Comparison of ENCODE assay signal across 19 cellular contexts in the genomic region with DNA sequence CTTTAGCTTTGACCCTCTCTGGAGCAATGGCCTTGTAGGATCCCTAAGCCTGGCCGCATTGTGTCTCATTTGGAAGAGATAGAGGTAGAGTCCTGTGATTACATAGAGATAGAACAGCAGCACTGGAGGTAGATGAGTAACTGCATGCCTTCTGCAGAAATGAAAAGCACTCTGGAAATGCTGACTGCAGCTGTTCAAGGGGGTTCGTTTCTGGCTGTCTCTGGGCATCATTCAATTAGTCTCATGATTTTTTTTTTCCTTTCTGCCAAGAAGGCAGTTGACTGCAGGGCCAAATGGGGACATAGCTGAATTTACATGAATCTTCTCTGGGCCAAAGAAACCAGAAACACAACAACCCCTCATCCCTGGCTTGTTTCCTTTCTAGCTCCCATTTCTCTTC.
"Had no signal": no experiment of that assay in that cellular context is flagged by ENCODE, and none has a peak within 500 bp of the region (broad histone marks: within the 10 kb centered on the region; RNA-seq: fewer than 3 reads in every experiment).

No MANE protein-coding gene starts in this region.

- FAIRE-seq: urothelium cell line had no signal

- H3K9me3 Mint-ChIP-seq: activated CD4-positive, alpha-beta memory T cell treated with anti-CD3 and anti-CD28 coated beads, Interleukin-2, amount 10 ng/mL, durations not matched to agents 7 days and 5 days; activated T-helper 1 cell treated with anti-CD3 and anti-CD28 coated beads, Interleukin-12 subunit alpha, Interleukin-12 subunit beta, Interleukin-2, Interleukin-4 antibody, amounts not matched to agents 30 ng/mL and 10 ng/mL and 1 ng/mL, durations not matched to agents 14 hours and 24 hours and 36 hours; immature natural killer cell; natural killer cell had no signal

- DNase-seq: activated CD4-positive, alpha-beta memory T cell treated with anti-CD3 and anti-CD28 coated beads, Interleukin-2, amount 10 ng/mL, durations not matched to agents 7 days and 5 days; activated CD8-positive, alpha-beta memory T cell treated with anti-CD3 and anti-CD28 coated beads, Interleukin-2, amount 50 U/mL, for 48 hours; activated naive CD4-positive, alpha-beta T cell; aorta; cortex of kidney; effector CD8-positive, alpha-beta T cell; glutamatergic neuron; immature natural killer cell; natural killer cell; occipital lobe; sigmoid colon; stimulated activated CD4-positive, alpha-beta T cell treated with anti-CD3 and anti-CD28 coated beads, Interleukin-4, amount 100 ng/mL, for 1 hour; stimulated activated CD8-positive, alpha-beta memory T cell treated with anti-CD3 and anti-CD28 coated beads, Interleukin-4, amount 100 ng/mL, for 48 hours; stimulated activated naive CD8-positive, alpha-beta T cell treated with anti-CD3 and anti-CD28 coated beads, Interleukin-15, Interleukin-2, amounts not matched to agents 100 U/mL and 50 U/mL, for 24 hours; T-helper 9 cell; testis had no signal

- H3K4me3 ChIP-seq: lung, sigmoid colon, testis had no signal

- H3K36me3 Mint-ChIP-seq: natural killer cell had no signal

- H3K27ac ChIP-seq: sigmoid colon, testis had no signal

- H3K4me3 Mint-ChIP-seq: activated CD4-positive, alpha-beta memory T cell treated with anti-CD3 and anti-CD28 coated beads, Interleukin-2, amount 10 ng/mL, durations not matched to agents 7 days and 5 days; activated T-helper 1 cell treated with anti-CD3 and anti-CD28 coated beads, Interleukin-12 subunit alpha, Interleukin-12 subunit beta, Interleukin-2, Interleukin-4 antibody, amounts not matched to agents 30 ng/mL and 10 ng/mL and 1 ng/mL, durations not matched to agents 14 hours and 24 hours and 36 hours; immature natural killer cell; natural killer cell had no signal

- H3K27me3 ChIP-seq: sigmoid colon, testis had no signal

- H3K27ac Mint-ChIP-seq: activated CD4-positive, alpha-beta memory T cell treated with anti-CD3 and anti-CD28 coated beads, Interleukin-2, amount 10 ng/mL, durations not matched to agents 7 days and 5 days; activated T-helper 1 cell treated with anti-CD3 and anti-CD28 coated beads, Interleukin-12 subunit alpha, Interleukin-12 subunit beta, Interleukin-2, Interleukin-4 antibody, amounts not matched to agents 30 ng/mL and 10 ng/mL and 1 ng/mL, durations not matched to agents 14 hours and 24 hours and 36 hours; immature natural killer cell; natural killer cell had no signal

- H3K9me3 ChIP-seq: sigmoid colon, testis had no signal

- H3K27me3 Mint-ChIP-seq: activated CD4-positive, alpha-beta memory T cell treated with anti-CD3 and anti-CD28 coated beads, Interleukin-2, amount 10 ng/mL, durations not matched to agents 7 days and 5 days had no signal

- ATAC-seq: natural killer cell; stimulated activated naive CD8-positive, alpha-beta T cell treated with anti-CD3 and anti-CD28 coated beads, Interleukin-15, Interleukin-2, amounts not matched to agents 100 U/mL and 50 U/mL, for 24 hours had no signal

- H3K4me1 Mint-ChIP-seq: immature natural killer cell, natural killer cell had no signal
